Comparison of ENCODE assay signal across 8 cellular contexts in genomic region chr2:10811552-10811951, GRCh38. TPM values are rescaled to one million over a fixed set of nuclear protein-coding genes. Genes with fewer than 3 reads are reported as not detected.
DNase-seq lines count a peak whose midpoint lies in the region; ATAC-seq and TF ChIP-seq lines count a peak whose summit lies in the region.

No MANE protein-coding gene starts in this region.

- no peaks in the 10 kb centered on the region for H3K9me3 Mint-ChIP-seq in memory B cell

- ATAC-seq in heart right ventricle: no peak
- ATAC-seq in Right ventricle myocardium superior (ENCODE audit: poor library complexity): no peak
- ATAC-seq in memory B cell (ENCODE audit: low read depth): no peak

- H3K36me3 Mint-ChIP-seq in memory B cell: peaks cover 3% of the 10 kb centered on the region

- H3K36me3 ChIP-seq in heart right ventricle (peaks cover 0 to 8% (median 0%) of the 10 kb centered on the region in 9 donors), urinary bladder (ENCODE audit: insufficient read depth) (no peaks in the 10 kb centered on the region)

- H3K27ac Mint-ChIP-seq in memory B cell: peak overlapping the region; percentile 86

- no peak for TF ChIP-seq CTCF in heart right ventricle (IDR thresholded peaks at IDR 0.05)
- TF ChIP-seq CTCF in astrocyte of the spinal cord (IDR thresholded peaks at IDR 0.05; ENCODE audit: low read depth, low read length): no peak

- H3K9me3 ChIP-seq in heart right ventricle: no peaks in the 10 kb centered on the region

- in situ Hi-C loops in astrocyte of the spinal cord (cut with HindIII; ENCODE audit: low sequenced_read_pairs): no loop called here

- intact Hi-C loops in heart right ventricle (cut with DNase I) (no loop called here), Right ventricle myocardium superior (cut with DNase I) (no loop called here)

- WGBS in heart right ventricle, 2 donors: 5 to 10% methylated on average over 15 of the region's 15 CpGs
- WGBS in urinary bladder: 3% methylated on average over 15 of the region's 15 CpGs

- H3K4me1 ChIP-seq in heart right ventricle: peaks cover 3 to 73% (median 52%) of the 10 kb centered on the region in 9 donors
- H3K4me1 ChIP-seq in urinary bladder (ENCODE audit: insufficient read depth): no peaks in the 10 kb centered on the region

- H3K27me3 ChIP-seq in heart right ventricle: no peaks in the 10 kb centered on the region

- H3K27ac ChIP-seq in heart right ventricle (peak overlapping the region in 9 of 10 donors; percentile 83 to 95 (median 94)), urinary bladder (ENCODE audit: low read depth) (no peak overlapping the region)

- H3K27me3 Mint-ChIP-seq in memory B cell: no peaks in the 10 kb centered on the region

- peak overlapping the region; percentile 56 to 95 (median 85) for H3K4me3 ChIP-seq in heart right ventricle
- H3K4me3 ChIP-seq in astrocyte of the spinal cord (ENCODE audit: low read depth, low read length): peak overlapping the region; percentile 83
- H3K4me3 ChIP-seq in urinary bladder (ENCODE audit: low read depth, low read length): peak overlapping the region; percentile 96

- peak overlapping the region; percentile 93 for H3K4me3 Mint-ChIP-seq in memory B cell

- DNase-seq in heart right ventricle (no peak), Right ventricle myocardium superior (no peak), astrocyte of the spinal cord (ENCODE audit: low read depth, low spot score) (peak; percentile 20), memory B cell (ENCODE audit: low spot score in 2 of 2) (no peak), NCI-H526 (lab: John Stamatoyannopoulos, UW) (no peak), NCI-H2227 treated with DMSO at 0.1 percent for 48 hours (lab: John Stamatoyannopoulos, UW) (no peak)
- DNase-seq in stimulated activated CD8-positive, alpha-beta memory T cell treated with anti-CD3 and anti-CD28 coated beads, Interleukin-4, amount 100 ng/mL, for 48 hours: no peak

- H3K4me1 Mint-ChIP-seq in memory B cell: peaks cover 34% of the 10 kb centered on the region

RNA-seq across cellular contexts. Expression of gene PDIA6, which starts 1.0 kb away (rescaled TPM):
- 100 to 1,000 TPM in 6 of 10 donors, 10 to 100 TPM in 4; 86.9 to 174 (median 107) TPM for total RNA-seq in heart right ventricle
- polyA plus RNA-seq in heart right ventricle: 100 to 1,000 TPM in 1 of 2 donors, 10 to 100 TPM in 1; 24.7 to 317 TPM
- 111 TPM for total RNA-seq in Right ventricle myocardium superior
- 166 TPM for total RNA-seq in urinary bladder
- 139 TPM for polyA plus RNA-seq in urinary bladder
